In genomic region chrX:119235872-119236598, GRCh38 we compare ENCODE assay signal across 8 cellular contexts. TPM values are rescaled to one million over a fixed set of nuclear protein-coding genes. Genes with fewer than 3 reads are reported as not detected.
A peak's percentile ranks its signal among the peaks of the same experiment; 100 is the strongest.
DNase-seq lines count a peak whose midpoint lies in the region; ATAC-seq lines count a peak whose summit lies in the region.

Gene PGRMC1 (plus strand): TSS chrX:119236285. CDS start chrX:119236364, 79 bp downstream.

- peaks cover 8% of the 10 kb centered on the region for H3K4me1 ChIP-seq in CD4-positive, CD25-positive, alpha-beta regulatory T cell (ENCODE audit: control insufficient read depth, insufficient read depth, low read length, poor library complexity, severe bottlenecking)
- peaks cover 1% of the 10 kb centered on the region for H3K4me1 ChIP-seq in endocrine pancreas (ENCODE audit: control insufficient read depth, insufficient read depth, low read length)
- H3K4me1 ChIP-seq in mesendoderm (ENCODE audit: control insufficient read depth, low read depth, low read length) = no peaks in the 10 kb centered on the region

- no peak within 1 kb of the TSS for H2BK120ac ChIP-seq in mesendoderm (ENCODE audit: low read depth, low read length)

- no peak within 1 kb of the TSS for H2AK5ac ChIP-seq in mesendoderm (ENCODE audit: low read length)

- H3K56ac ChIP-seq in mesendoderm (ENCODE audit: low read length) = peak within 1 kb of the TSS; percentile 97

- H4K8ac ChIP-seq in mesendoderm (ENCODE audit: low read depth, low read length) = no peak within 1 kb of the TSS

- H3K18ac ChIP-seq in mesendoderm (ENCODE audit: low read length) = peak within 1 kb of the TSS; percentile 95

- peaks cover 39% of the 10 kb centered on the region for H3K79me2 ChIP-seq in mesendoderm (ENCODE audit: control insufficient read depth, insufficient read depth, low read length)

- H3K9ac ChIP-seq in endocrine pancreas (ENCODE audit: control insufficient read depth, insufficient read depth, low read length) (peak within 1 kb of the TSS; percentile 72), mesendoderm (ENCODE audit: low read length) (peak within 1 kb of the TSS; percentile 94)

- H3K27ac Mint-ChIP-seq in CD4-positive, CD25-positive, alpha-beta regulatory T cell = peak within 1 kb of the TSS; percentile 48 to 93 (median 89)

- H3K23ac ChIP-seq in mesendoderm (ENCODE audit: low read length) = no peak within 1 kb of the TSS

- peaks cover 4% of the 10 kb centered on the region for H3K36me3 Mint-ChIP-seq in CD4-positive, CD25-positive, alpha-beta regulatory T cell

- H3K27ac ChIP-seq in CD4-positive, CD25-positive, alpha-beta regulatory T cell (ENCODE audit: insufficient read depth, low read length, poor library complexity, severe bottlenecking) = peak within 1 kb of the TSS; percentile 51
- H3K27ac ChIP-seq in mesendoderm (ENCODE audit: low read depth, low read length) = peak within 1 kb of the TSS; percentile 96

- peak within 1 kb of the TSS; percentile 68 for H3K4me2 ChIP-seq in mesendoderm (ENCODE audit: low read length)

- H3K36me3 ChIP-seq in CD4-positive, CD25-positive, alpha-beta regulatory T cell (ENCODE audit: control insufficient read depth, insufficient read depth, low read length) = peaks cover 4% of the 10 kb centered on the region
- H3K36me3 ChIP-seq in endocrine pancreas (ENCODE audit: control insufficient read depth, insufficient read depth, low read length) (no peaks in the 10 kb centered on the region), mesendoderm (ENCODE audit: control insufficient read depth, insufficient read depth, low read length) (no peaks in the 10 kb centered on the region)

- no peaks in the 10 kb centered on the region for H3K9me3 ChIP-seq in CD4-positive, CD25-positive, alpha-beta regulatory T cell (ENCODE audit: control insufficient read depth in 2 of 2, low read length in 2 of 2)
- no peaks in the 10 kb centered on the region for H3K9me3 ChIP-seq in endocrine pancreas (ENCODE audit: control insufficient read depth, low read length)

- peak within 1 kb of the TSS; percentile 85 to 97 (median 94) for H3K4me3 Mint-ChIP-seq in CD4-positive, CD25-positive, alpha-beta regulatory T cell

- H3K4ac ChIP-seq in mesendoderm (ENCODE audit: low read depth, low read length) = peak within 1 kb of the TSS; percentile 93

- no peak within 1 kb of the TSS for H2BK15ac ChIP-seq in mesendoderm (replicated peaks; ENCODE audit: low read depth)

- peaks cover 15% of the 10 kb centered on the region for H3K27me3 Mint-ChIP-seq in CD4-positive, CD25-positive, alpha-beta regulatory T cell

- H3K27me3 ChIP-seq in CD4-positive, CD25-positive, alpha-beta regulatory T cell (ENCODE audit: control insufficient read depth, insufficient read depth, low read length) = no peaks in the 10 kb centered on the region
- H3K27me3 ChIP-seq in endocrine pancreas (ENCODE audit: control insufficient read depth, insufficient read depth, low read length) = no peaks in the 10 kb centered on the region
- H3K27me3 ChIP-seq in mesendoderm (ENCODE audit: insufficient read depth, low read length, poor library complexity) = no peaks in the 10 kb centered on the region

- no peak within 1 kb of the TSS for H4K5ac ChIP-seq in mesendoderm (ENCODE audit: low read length)

- no peak within 1 kb of the TSS for H2BK5ac ChIP-seq in mesendoderm (ENCODE audit: low read length)

- DNase-seq in CD4-positive, CD25-positive, alpha-beta regulatory T cell = peak; percentile 72 to 87 (median 82)
- DNase-seq in NOMO-1 (lab: John Stamatoyannopoulos, UW; ENCODE audit: unreplicated experiment in 2 of 2) = peak; percentile 47 to 73
- DNase-seq in activated CD8-positive, alpha-beta memory T cell treated with anti-CD3 and anti-CD28 coated beads for 48 hours (ENCODE audit: low read depth in 2 of 3, low spot score in 2 of 3) = peak; percentile 19 to 50 (median 33)
- peak; percentile 86 for DNase-seq in mesendoderm
- DNase-seq in stimulated activated CD8-positive, alpha-beta memory T cell treated with anti-CD3 and anti-CD28 coated beads, Interleukin-15, amount 100 ng/mL, for 1 hour (ENCODE audit: low read depth) = peak; percentile 44

- peaks cover 13 to 28% (median 21%) of the 10 kb centered on the region in 4 donors for H3K4me1 Mint-ChIP-seq in CD4-positive, CD25-positive, alpha-beta regulatory T cell

- no CpG with 5 or more reads among the region's 77 CpGs for WGBS in mesendoderm (ENCODE audit: extremely low coverage, insufficient coverage, low lambda C conversion rate)

- peaks cover 0 to 2% (median 0%) of the 10 kb centered on the region in 7 donors for H3K9me3 Mint-ChIP-seq in CD4-positive, CD25-positive, alpha-beta regulatory T cell

- H3K4me3 ChIP-seq in CD4-positive, CD25-positive, alpha-beta regulatory T cell (ENCODE audit: low read depth, low read length) = peak within 1 kb of the TSS; percentile 77
- peak within 1 kb of the TSS; percentile 76 for H3K4me3 ChIP-seq in endocrine pancreas (ENCODE audit: control insufficient read depth, insufficient read depth, low read length)
- peak within 1 kb of the TSS; percentile 92 for H3K4me3 ChIP-seq in mesendoderm (ENCODE audit: low read length)

- H3K79me1 ChIP-seq in mesendoderm (ENCODE audit: low read length) = no peaks in the 10 kb centered on the region

- ATAC-seq in CD4-positive, CD25-positive, alpha-beta regulatory T cell (ENCODE audit: low read depth in 2 of 2) = peak; percentile 97 to 98
- ATAC-seq in GM19372 (IDR thresholded peaks at IDR 0.05; ENCODE audit: low read depth, unreplicated experiment) = peak; percentile 88
- ATAC-seq in HG03521 (IDR thresholded peaks at IDR 0.05; ENCODE audit: unreplicated experiment) = peak; percentile 92

RNA-seq across cellular contexts. Expression of gene PGRMC1, which starts in this region (rescaled TPM):
- total RNA-seq in CD4-positive, CD25-positive, alpha-beta regulatory T cell = 17.9 TPM
- 10 to 100 TPM; 20.3 to 26.3 (median 22.3) TPM for polyA plus RNA-seq in CD4-positive, CD25-positive, alpha-beta regulatory T cell
- 252 TPM for polyA plus RNA-seq in mesendoderm (2013, experiment 1 of 2)
- 246 TPM for polyA plus RNA-seq in mesendoderm (2013, experiment 2 of 2)

Comparison
In these comparisons a context has a peak if more than half of its experiments do, and no peak if none do; other contexts are left out.
1. Peak in every context shown above with its lines: DNase-seq, ATAC-seq, H3K4me3 ChIP-seq and H3K27ac ChIP-seq.
2. DNase-seq: peak in every context shown above with its lines; median percentile 86 in mesendoderm; 82 in CD4-positive, CD25-positive, alpha-beta regulatory T cell; 60 in NOMO-1; 44 in stimulated activated CD8-positive, alpha-beta memory T cell treated with anti-CD3 and anti-CD28 coated beads, Interleukin-15, amount 100 ng/mL, for 1 hour; 33 in activated CD8-positive, alpha-beta memory T cell treated with anti-CD3 and anti-CD28 coated beads for 48 hours.